Comparison of ENCODE assay signal across 8 cellular contexts in genomic region chr15:84079885-84080777, GRCh38.
A peak's percentile ranks its signal among the peaks of the same experiment; 100 is the strongest.
DNase-seq lines count a peak whose midpoint lies in the region; ATAC-seq and TF ChIP-seq lines count a peak whose summit lies in the region.

No MANE protein-coding gene starts in this region.

- peaks cover 0 to 5% (median 0%) of the 10 kb centered on the region in 8 donors for H3K9me3 ChIP-seq in spleen
- no peaks in the 10 kb centered on the region for H3K9me3 ChIP-seq in PC-9 (ENCODE audit: insufficient read depth, low read depth)

- no TSS peak for BruUV-seq in PC-9 (replicated peaks; lab: Mats Ljungman, UMichigan)

- H3K36me3 ChIP-seq in ACC112 (ENCODE audit: insufficient read depth, low read length) (no peaks in the 10 kb centered on the region), spleen (no peaks in the 10 kb centered on the region), PC-9 (ENCODE audit: low read depth) (no peaks in the 10 kb centered on the region)

- peak; percentile 93 for ATAC-seq in HG03460 (IDR thresholded peaks at IDR 0.05; ENCODE audit: unreplicated experiment)
- peak; percentile 81 for ATAC-seq in SK-N-SH treated with all-trans-retinoic acid at 6 μM for 48 hours

- peaks cover 5% of the 10 kb centered on the region for H3K4me1 ChIP-seq in ACC112 (ENCODE audit: control insufficient read depth, insufficient read depth, low read length, unreplicated experiment)
- peaks cover 0 to 13% (median 11%) of the 10 kb centered on the region in 6 donors for H3K4me1 ChIP-seq in spleen
- H3K4me1 ChIP-seq in PC-9 (replicated peaks; ENCODE audit: insufficient read depth), result no peaks in the 10 kb centered on the region

- H3F3A ChIP-seq in PC-9 (ENCODE audit: insufficient read depth, low read depth), result no peaks in the 10 kb centered on the region

- DNase-seq in GM19238 (ENCODE audit: insufficient read length, low spot score) (peak; percentile 3), astrocyte of the hippocampus (ENCODE audit: low read depth, low spot score) (peak; percentile 61), inferior parietal cortex (ENCODE audit: extremely low spot score) (peak; percentile 34), spleen (peak; percentile 73), PC-9 (no peak)

- CTCF ChIA-PET in PC-9 (lab: Charles Lee), result no interaction called here

- H3K79me2 ChIP-seq in ACC112 (ENCODE audit: control insufficient read depth, insufficient read depth, low read length, unreplicated experiment), result no peaks in the 10 kb centered on the region
- H3K79me2 ChIP-seq in PC-9 (ENCODE audit: low read depth), result no peaks in the 10 kb centered on the region

- H2AFZ ChIP-seq in ACC112 (ENCODE audit: low read length, unreplicated experiment), result peak overlapping the region; percentile 49
- no peak overlapping the region for H2AFZ ChIP-seq in PC-9

- TF ChIP-seq POLR2A in spleen (IDR thresholded peaks at IDR 0.05), result no peak

- no peaks in the 10 kb centered on the region for H3K9me2 ChIP-seq in PC-9 (ENCODE audit: insufficient read depth)

- 3 to 6% (median 4%) methylated on average over 35 to 65 of the region's 65 CpGs for WGBS in spleen, 5 donors

- peaks cover 56% of the 10 kb centered on the region for H3K27me3 ChIP-seq in ACC112 (ENCODE audit: insufficient read depth, low read length)
- peaks cover 0 to 62% (median 25%) of the 10 kb centered on the region in 7 donors for H3K27me3 ChIP-seq in spleen (replicated peaks in 1 of 7)
- peaks cover 3% of the 10 kb centered on the region; the same call in 1 of the 2 replicates for H3K27me3 ChIP-seq in PC-9 (ENCODE audit: insufficient read depth, low read depth)

- peak overlapping the region; percentile 70 for H3K4me3 ChIP-seq in ACC112 (ENCODE audit: low read depth, low read length)
- peak overlapping the region; percentile 24 to 63 (median 31) for H3K4me3 ChIP-seq in spleen
- no peak overlapping the region for H3K4me3 ChIP-seq in PC-9

- intact Hi-C loops in spleen (cut with DNase I; ENCODE audit: low total_unique reads) (no loop called here), PC-9 (cut with micrococcal nuclease; ENCODE audit: unreplicated experiment) (no loop called here)

- no peak overlapping the region for H3K27ac ChIP-seq in ACC112 (ENCODE audit: low read depth, low read length)
- H3K27ac ChIP-seq in spleen, result no peak overlapping the region
- no peak overlapping the region for H3K27ac ChIP-seq in PC-9

- no peaks in the 10 kb centered on the region for H4K20me1 ChIP-seq in PC-9 (ENCODE audit: insufficient read depth)

- H3K4me2 ChIP-seq in PC-9, result no peak overlapping the region

- POLR2A ChIA-PET in PC-9 (lab: Charles Lee; ENCODE audit: unreplicated experiment), result no interaction called here

- TF ChIP-seq CTCF in spleen (IDR thresholded peaks at IDR 0.05 in 8 of 11, conservative IDR thresholded peaks at IDR 0.05 in 3 of 11), result no peak
- no peak for TF ChIP-seq CTCF in PC-9 (conservative IDR thresholded peaks at IDR 0.05)

TF ChIP-seq in SK-N-SH treated with all-trans-retinoic acid at 6 μM for 48 hours, 23 proteins besides CTCF, POLR2A, EP300 and RAD21:
- TF ChIP-seq ARNTL (CRISPR knock-in tag; IDR thresholded peaks at IDR 0.05; ENCODE audit: borderline replicate concordance, low read depth) (no peak), OSR1 (CRISPR knock-in tag; IDR thresholded peaks at IDR 0.05) (no peak), ZC3H10 (CRISPR knock-in tag; IDR thresholded peaks at IDR 0.05) (no peak)
TF ChIP-seq in SK-N-SH treated with all-trans-retinoic acid at 6 μM for 48 hours: peak in this region for 0.

Comparison
In these comparisons a context has a peak if more than half of its experiments do, and no peak if none do; other contexts are left out.
1. DNase-seq: peak in GM19238 (single experiment), astrocyte of the hippocampus (single experiment), inferior parietal cortex (single experiment) and spleen (single experiment); none in PC-9 (0 of 2).